ENCODE assay signal across 21 cellular contexts in genomic region chr4:88854481-88854880, GRCh38.
"Had no signal": no experiment of that assay in that cellular context is flagged by ENCODE, and none has a peak within 500 bp of the region (broad histone marks: within the 10 kb centered on the region; RNA-seq: fewer than 3 reads in every experiment).

No MANE protein-coding gene starts in this region.

- H3K27me3 ChIP-seq: right lobe of liver, thyroid gland had no signal

- DNase-seq: cerebellar nuclear complex; cortex of kidney; hypothalamus; immature natural killer cell; islet precursor cell; left ventricle myocardium superior; lower lobe of right lung; mucosa of descending colon; naive B cell; right lobe of liver; small intestine; stimulated activated CD4-positive, alpha-beta T cell treated with anti-CD3 and anti-CD28 coated beads, Interleukin-12 subunit alpha, Interleukin-12 subunit beta, amount 100 ng/mL, for 4 hours; stimulated activated CD4-positive, alpha-beta T cell treated with anti-CD3 and anti-CD28 coated beads, Interleukin-1b, Interleukin-23, amount 100 ng/mL, for 48 hours; stimulated activated CD4-positive, alpha-beta T cell treated with anti-CD3 and anti-CD28 coated beads, Interleukin-4, amount 100 ng/mL, for 1 hour; stimulated activated CD8-positive, alpha-beta memory T cell treated with anti-CD3 and anti-CD28 coated beads, Interleukin-4, amount 100 ng/mL, for 48 hours; stimulated activated naive CD4-positive, alpha-beta T cell; stimulated activated naive CD8-positive, alpha-beta T cell treated with anti-CD3 and anti-CD28 coated beads, Interleukin-15, amount 100 ng/mL, for 72 hours; thyroid gland had no signal

- H3K4me3 ChIP-seq: lower lobe of right lung, mucosa of descending colon, right lobe of liver, thyroid gland had no signal

- H3K9ac ChIP-seq: parathyroid adenoma had no signal

- H3K27ac ChIP-seq: lower lobe of right lung, parathyroid adenoma, right lobe of liver, thyroid gland had no signal

- H3K79me2 ChIP-seq: parathyroid adenoma had no signal

- ATAC-seq: esophagus mucosa; left ventricle myocardium superior; lower lobe of right lung; mucosa of descending colon; natural killer cell treated with Interleukin-12 subunit alpha and Interleukin-12 subunit beta and Interleukin-15 and Interleukin-18, amount 100 ng/mL, for 72 hours; right lobe of liver; stimulated activated naive CD8-positive, alpha-beta T cell treated with anti-CD3 and anti-CD28 coated beads, Interleukin-15, amount 100 ng/mL, for 72 hours had no signal

- H3K36me3 ChIP-seq: lower lobe of right lung, right lobe of liver, thyroid gland had no signal

- H2AFZ ChIP-seq: parathyroid adenoma had no signal

- H3K9me3 ChIP-seq: lower lobe of right lung, mucosa of descending colon, right lobe of liver, thyroid gland had no signal

- H3K4me1 ChIP-seq: lower lobe of right lung, right lobe of liver, thyroid gland had no signal
